1 cellular context compared by ENCODE assay signal in the genomic region with DNA sequence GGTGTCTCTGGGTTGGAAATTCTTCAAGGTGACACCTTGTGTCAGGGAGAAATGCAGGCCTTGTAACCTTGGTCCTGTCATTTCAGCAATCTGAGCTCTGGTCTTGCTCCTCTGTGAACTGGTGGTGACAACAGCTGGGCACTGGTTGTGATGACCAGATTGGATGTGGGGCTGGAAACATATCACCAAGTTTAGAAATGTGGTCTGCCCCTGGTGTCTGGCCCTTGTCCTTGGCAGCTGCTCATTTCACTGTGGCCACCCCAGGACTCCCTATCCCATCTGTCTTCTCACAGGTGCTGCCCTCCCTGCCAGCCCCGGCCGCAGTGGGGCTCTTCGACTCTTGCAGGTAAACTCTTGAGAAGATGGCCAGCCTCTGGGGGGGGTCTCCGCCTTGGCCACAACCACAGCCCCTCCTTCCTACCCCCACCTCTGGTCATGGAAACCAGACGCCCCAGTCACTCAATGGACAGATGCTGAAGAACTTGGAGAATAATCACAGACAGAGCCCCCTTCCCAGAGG.
TF ChIP-seq lines count a peak whose summit lies in the region.

No MANE protein-coding gene starts in this region.

TF ChIP-seq in H1, 55 proteins besides CTCF, POLR2A, EP300 and RAD21:
- no peak for TF ChIP-seq GABPA (IDR thresholded peaks at IDR 0.05; ENCODE audit: borderline replicate concordance, insufficient read depth, low read length)
- TF ChIP-seq SP4 (IDR thresholded peaks at IDR 0.05; ENCODE audit: low read length), result no peak
- TF ChIP-seq KDM5A (IDR thresholded peaks at IDR 0.05; ENCODE audit: low read length), result no peak
